Comparison of ENCODE assay signal across 3 cellular contexts in the genomic region with DNA sequence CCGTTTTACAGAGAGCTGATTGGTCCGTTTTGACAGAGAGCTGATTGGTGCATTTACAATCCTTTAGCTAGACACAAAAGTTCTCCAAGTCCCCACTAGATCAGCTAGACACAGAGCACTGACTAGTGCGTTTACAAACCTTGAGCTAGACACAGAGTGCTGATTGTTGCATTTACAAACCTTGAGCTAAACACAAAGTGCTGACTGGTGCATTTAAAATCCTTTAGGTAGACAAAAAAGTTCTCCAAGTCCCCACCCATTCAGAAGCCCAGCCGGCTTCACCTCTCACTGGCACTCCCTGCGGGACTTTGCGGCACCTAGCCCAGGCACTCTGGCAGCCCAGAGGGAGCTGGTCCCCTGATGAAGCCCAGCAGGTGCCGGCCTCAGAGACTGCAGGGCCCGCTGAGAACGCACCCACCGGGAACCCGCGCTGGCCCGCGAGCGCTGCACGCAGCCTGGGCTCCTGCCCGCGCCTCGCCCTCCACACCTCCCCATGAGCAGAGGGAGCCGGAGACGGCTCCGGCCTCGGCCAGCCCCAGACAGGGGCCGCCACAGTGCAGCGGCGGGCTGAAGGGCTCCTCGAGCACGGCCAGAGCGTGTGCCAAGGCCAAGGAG.
TF ChIP-seq lines count a peak whose summit lies in the region.

No MANE protein-coding gene starts in this region.

TF ChIP-seq in A549, 52 proteins besides CTCF, POLR2A, EP300 and RAD21:
- TF ChIP-seq MAFK (IDR thresholded peaks at IDR 0.05; ENCODE audit: partially characterized antibody) = peak; percentile 88
- no peak for TF ChIP-seq HEYL (CRISPR knock-in tag; IDR thresholded peaks at IDR 0.05)

TF ChIP-seq in IMR-90, 13 proteins besides CTCF, POLR2A, EP300 and RAD21:
- TF ChIP-seq NFE2L2 (IDR thresholded peaks at IDR 0.05; ENCODE audit: low read depth, low read length) = no peak
- TF ChIP-seq MAFK (IDR thresholded peaks at IDR 0.05; ENCODE audit: low read depth, low read length) = peak; percentile 86
- TF ChIP-seq, protein P1, sequence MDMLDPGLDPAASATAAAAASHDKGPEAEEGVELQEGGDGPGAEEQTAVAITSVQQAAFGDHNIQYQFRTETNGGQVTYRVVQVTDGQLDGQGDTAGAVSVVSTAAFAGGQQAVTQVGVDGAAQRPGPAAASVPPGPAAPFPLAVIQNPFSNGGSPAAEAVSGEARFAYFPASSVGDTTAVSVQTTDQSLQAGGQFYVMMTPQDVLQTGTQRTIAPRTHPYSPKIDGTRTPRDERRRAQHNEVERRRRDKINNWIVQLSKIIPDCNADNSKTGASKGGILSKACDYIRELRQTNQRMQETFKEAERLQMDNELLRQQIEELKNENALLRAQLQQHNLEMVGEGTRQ (IDR thresholded peaks at IDR 0.05; ENCODE audit: low read depth, low read length) = no peak
- TF ChIP-seq RCOR1 (IDR thresholded peaks at IDR 0.05; ENCODE audit: insufficient replicate concordance, low read length) = no peak
- TF ChIP-seq, protein P2, sequence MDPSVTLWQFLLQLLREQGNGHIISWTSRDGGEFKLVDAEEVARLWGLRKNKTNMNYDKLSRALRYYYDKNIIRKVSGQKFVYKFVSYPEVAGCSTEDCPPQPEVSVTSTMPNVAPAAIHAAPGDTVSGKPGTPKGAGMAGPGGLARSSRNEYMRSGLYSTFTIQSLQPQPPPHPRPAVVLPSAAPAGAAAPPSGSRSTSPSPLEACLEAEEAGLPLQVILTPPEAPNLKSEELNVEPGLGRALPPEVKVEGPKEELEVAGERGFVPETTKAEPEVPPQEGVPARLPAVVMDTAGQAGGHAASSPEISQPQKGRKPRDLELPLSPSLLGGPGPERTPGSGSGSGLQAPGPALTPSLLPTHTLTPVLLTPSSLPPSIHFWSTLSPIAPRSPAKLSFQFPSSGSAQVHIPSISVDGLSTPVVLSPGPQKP (IDR thresholded peaks at IDR 0.05; ENCODE audit: borderline replicate concordance, low read depth, low read length) = no peak
- TF ChIP-seq SMC3 (IDR thresholded peaks at IDR 0.05; ENCODE audit: low read depth, low read length) = no peak

TF ChIP-seq in HepG2, 621 proteins besides CTCF, POLR2A, EP300 and RAD21:
- TF ChIP-seq ZSCAN9 (CRISPR knock-in tag; IDR thresholded peaks at IDR 0.05; ENCODE audit: borderline replicate concordance) = no peak
- peak; percentile 93 for TF ChIP-seq MAFF (IDR thresholded peaks at IDR 0.05; ENCODE audit: low read depth, low read length)
- TF ChIP-seq MAFK (conservative IDR thresholded peaks at IDR 0.05 in 1 of 2, IDR thresholded peaks at IDR 0.05 in 1 of 2; ENCODE audit: low read length in 2 of 2) = peak; percentile 90 to 95
